Comparison of ENCODE assay signal across 1 cellular context in genomic region chr17:60435244-60436170, GRCh38.
TF ChIP-seq lines count a peak whose summit lies in the region.

No MANE protein-coding gene starts in this region.

TF ChIP-seq in GM12878, 131 proteins besides CTCF, POLR2A, EP300 and RAD21 (continued from another document):
- TF ChIP-seq ZNF592 (IDR thresholded peaks at IDR 0.05) (no peak), NR2F1 (conservative IDR thresholded peaks at IDR 0.05) (0 out of 2 replicates have a peak, but pooled peaks have one; percentile 13), MEF2B (IDR thresholded peaks at IDR 0.05; ENCODE audit: partially characterized antibody, poor library complexity, severe bottlenecking) (no peak), PBX3 (IDR thresholded peaks at IDR 0.05; ENCODE audit: insufficient replicate concordance, low read depth, low read length) (no peak), ETV6 (conservative IDR thresholded peaks at IDR 0.05 in 1 of 2, IDR thresholded peaks at IDR 0.05 in 1 of 2; ENCODE audit: borderline replicate concordance in 1 of 2, low read depth in 1 of 2) (peak in 1 of 2 experiments; percentile 98; a peak in 2 of 4 replicates), YY1 (IDR thresholded peaks at IDR 0.05; ENCODE audit: low read depth, low read length) (peak; percentile 50; the same call in 1 of the 2 replicates), POU2F2 (IDR thresholded peaks at IDR 0.05; ENCODE audit: borderline replicate concordance, low read depth, low read length) (peak; percentile 51; the same call in 1 of the 3 replicates), RB1 (IDR thresholded peaks at IDR 0.05; ENCODE audit: borderline replicate concordance) (no peak), TAF1 (IDR thresholded peaks at IDR 0.05; ENCODE audit: borderline replicate concordance, low read depth, low read length) (no peak), JUND (IDR thresholded peaks at IDR 0.05; ENCODE audit: low read depth, low read length) (no peak), LARP7 (IDR thresholded peaks at IDR 0.05) (no peak), FOXK2 (IDR thresholded peaks at IDR 0.05) (no peak), SMARCA5 (IDR thresholded peaks at IDR 0.05) (0 out of 2 replicates have a peak, but pooled peaks have one; percentile 45), NFXL1 (IDR thresholded peaks at IDR 0.05; ENCODE audit: borderline replicate concordance) (peak; percentile 57; the same call in 1 of the 2 replicates), KDM1A (IDR thresholded peaks at IDR 0.05; ENCODE audit: borderline replicate concordance) (no peak), RELA (IDR thresholded peaks at IDR 0.05; ENCODE audit: borderline replicate concordance, partially characterized antibody) (no peak), SREBF1 (IDR thresholded peaks at IDR 0.05; ENCODE audit: low read length) (no peak), NR2C2 (IDR thresholded peaks at IDR 0.05; ENCODE audit: borderline replicate concordance, control insufficient read depth, insufficient read length, low read depth) (no peak), SMC3 (IDR thresholded peaks at IDR 0.05; ENCODE audit: borderline replicate concordance, low read length) (peak; percentile 86), WRNIP1 (IDR thresholded peaks at IDR 0.05; ENCODE audit: borderline replicate concordance, low read depth, low read length) (0 out of 2 replicates have a peak, but pooled peaks have one; percentile 61), SUZ12 (IDR thresholded peaks at IDR 0.05; ENCODE audit: unreplicated experiment) (no peak), ZZZ3 (IDR thresholded peaks at IDR 0.05; ENCODE audit: control insufficient read depth, insufficient read length, low read depth) (no peak), BHLHE40 (IDR thresholded peaks at IDR 0.05; ENCODE audit: borderline replicate concordance in 1 of 2, low read depth in 2 of 2, low read length in 1 of 2) (0 out of 4 replicates have a peak, but pooled peaks of 1 of the 2 experiments have one; percentile 7), EED (IDR thresholded peaks at IDR 0.05; ENCODE audit: low read depth) (no peak), SKIL (IDR thresholded peaks at IDR 0.05; ENCODE audit: low read depth, poor library complexity, severe bottlenecking) (peak; percentile 20), IRF4 (IDR thresholded peaks at IDR 0.05; ENCODE audit: low read depth, low read length) (0 out of 2 replicates have a peak, but pooled peaks have one; percentile 29)
TF ChIP-seq in GM12878: peak in this region for 12.
